2 cellular contexts compared by ENCODE assay signal in the genomic region with DNA sequence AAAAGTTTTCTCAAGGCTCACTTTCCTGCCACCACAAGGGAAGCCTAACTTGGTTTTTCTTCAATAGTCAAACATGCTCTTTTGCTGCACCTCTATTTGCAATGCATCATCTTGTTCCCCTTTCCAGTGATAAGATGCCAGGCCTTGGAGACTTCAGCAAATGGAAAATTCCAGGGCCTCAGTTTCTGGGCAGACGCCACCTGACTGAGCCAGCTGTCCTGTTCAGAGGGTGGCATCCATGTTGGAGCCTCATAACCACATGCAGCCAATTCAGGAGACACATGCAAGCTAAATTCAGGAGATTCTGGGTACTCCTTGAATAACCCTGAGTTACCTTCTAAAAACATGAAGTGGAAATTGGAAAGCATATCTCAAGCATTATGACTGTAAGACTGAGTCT.
TF ChIP-seq lines count a peak whose summit lies in the region.

No MANE protein-coding gene starts in this region.

TF ChIP-seq in HepG2, 621 proteins besides CTCF, POLR2A, EP300 and RAD21:
- TF ChIP-seq, protein P1, sequence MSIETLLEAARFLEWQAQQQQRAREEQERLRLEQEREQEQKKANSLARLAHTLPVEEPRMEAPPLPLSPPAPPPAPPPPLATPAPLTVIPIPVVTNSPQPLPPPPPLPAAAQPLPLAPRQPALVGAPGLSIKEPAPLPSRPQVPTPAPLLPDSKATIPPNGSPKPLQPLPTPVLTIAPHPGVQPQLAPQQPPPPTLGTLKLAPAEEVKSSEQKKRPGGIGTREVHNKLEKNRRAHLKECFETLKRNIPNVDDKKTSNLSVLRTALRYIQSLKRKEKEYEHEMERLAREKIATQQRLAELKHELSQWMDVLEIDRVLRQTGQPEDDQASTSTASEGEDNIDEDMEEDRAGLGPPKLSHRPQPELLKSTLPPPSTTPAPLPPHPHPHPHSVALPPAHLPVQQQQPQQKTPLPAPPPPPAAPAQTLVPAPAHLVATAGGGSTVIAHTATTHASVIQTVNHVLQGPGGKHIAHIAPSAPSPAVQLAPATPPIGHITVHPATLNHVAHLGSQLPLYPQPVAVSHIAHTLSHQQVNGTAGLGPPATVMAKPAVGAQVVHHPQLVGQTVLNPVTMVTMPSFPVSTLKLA (IDR thresholded peaks at IDR 0.05): peak; percentile 18; the same call in 1 of the 2 replicates
- no peak for TF ChIP-seq ZNF143 (CRISPR knock-in tag; IDR thresholded peaks at IDR 0.05)

TF ChIP-seq in GM23338, 12 proteins besides CTCF, POLR2A, EP300 and RAD21:
- TF ChIP-seq JUNB (IDR thresholded peaks at IDR 0.05; ENCODE audit: unreplicated experiment): no peak
- TF ChIP-seq STAT1 (IDR thresholded peaks at IDR 0.05; ENCODE audit: unreplicated experiment): no peak
- TF ChIP-seq, protein P2, sequence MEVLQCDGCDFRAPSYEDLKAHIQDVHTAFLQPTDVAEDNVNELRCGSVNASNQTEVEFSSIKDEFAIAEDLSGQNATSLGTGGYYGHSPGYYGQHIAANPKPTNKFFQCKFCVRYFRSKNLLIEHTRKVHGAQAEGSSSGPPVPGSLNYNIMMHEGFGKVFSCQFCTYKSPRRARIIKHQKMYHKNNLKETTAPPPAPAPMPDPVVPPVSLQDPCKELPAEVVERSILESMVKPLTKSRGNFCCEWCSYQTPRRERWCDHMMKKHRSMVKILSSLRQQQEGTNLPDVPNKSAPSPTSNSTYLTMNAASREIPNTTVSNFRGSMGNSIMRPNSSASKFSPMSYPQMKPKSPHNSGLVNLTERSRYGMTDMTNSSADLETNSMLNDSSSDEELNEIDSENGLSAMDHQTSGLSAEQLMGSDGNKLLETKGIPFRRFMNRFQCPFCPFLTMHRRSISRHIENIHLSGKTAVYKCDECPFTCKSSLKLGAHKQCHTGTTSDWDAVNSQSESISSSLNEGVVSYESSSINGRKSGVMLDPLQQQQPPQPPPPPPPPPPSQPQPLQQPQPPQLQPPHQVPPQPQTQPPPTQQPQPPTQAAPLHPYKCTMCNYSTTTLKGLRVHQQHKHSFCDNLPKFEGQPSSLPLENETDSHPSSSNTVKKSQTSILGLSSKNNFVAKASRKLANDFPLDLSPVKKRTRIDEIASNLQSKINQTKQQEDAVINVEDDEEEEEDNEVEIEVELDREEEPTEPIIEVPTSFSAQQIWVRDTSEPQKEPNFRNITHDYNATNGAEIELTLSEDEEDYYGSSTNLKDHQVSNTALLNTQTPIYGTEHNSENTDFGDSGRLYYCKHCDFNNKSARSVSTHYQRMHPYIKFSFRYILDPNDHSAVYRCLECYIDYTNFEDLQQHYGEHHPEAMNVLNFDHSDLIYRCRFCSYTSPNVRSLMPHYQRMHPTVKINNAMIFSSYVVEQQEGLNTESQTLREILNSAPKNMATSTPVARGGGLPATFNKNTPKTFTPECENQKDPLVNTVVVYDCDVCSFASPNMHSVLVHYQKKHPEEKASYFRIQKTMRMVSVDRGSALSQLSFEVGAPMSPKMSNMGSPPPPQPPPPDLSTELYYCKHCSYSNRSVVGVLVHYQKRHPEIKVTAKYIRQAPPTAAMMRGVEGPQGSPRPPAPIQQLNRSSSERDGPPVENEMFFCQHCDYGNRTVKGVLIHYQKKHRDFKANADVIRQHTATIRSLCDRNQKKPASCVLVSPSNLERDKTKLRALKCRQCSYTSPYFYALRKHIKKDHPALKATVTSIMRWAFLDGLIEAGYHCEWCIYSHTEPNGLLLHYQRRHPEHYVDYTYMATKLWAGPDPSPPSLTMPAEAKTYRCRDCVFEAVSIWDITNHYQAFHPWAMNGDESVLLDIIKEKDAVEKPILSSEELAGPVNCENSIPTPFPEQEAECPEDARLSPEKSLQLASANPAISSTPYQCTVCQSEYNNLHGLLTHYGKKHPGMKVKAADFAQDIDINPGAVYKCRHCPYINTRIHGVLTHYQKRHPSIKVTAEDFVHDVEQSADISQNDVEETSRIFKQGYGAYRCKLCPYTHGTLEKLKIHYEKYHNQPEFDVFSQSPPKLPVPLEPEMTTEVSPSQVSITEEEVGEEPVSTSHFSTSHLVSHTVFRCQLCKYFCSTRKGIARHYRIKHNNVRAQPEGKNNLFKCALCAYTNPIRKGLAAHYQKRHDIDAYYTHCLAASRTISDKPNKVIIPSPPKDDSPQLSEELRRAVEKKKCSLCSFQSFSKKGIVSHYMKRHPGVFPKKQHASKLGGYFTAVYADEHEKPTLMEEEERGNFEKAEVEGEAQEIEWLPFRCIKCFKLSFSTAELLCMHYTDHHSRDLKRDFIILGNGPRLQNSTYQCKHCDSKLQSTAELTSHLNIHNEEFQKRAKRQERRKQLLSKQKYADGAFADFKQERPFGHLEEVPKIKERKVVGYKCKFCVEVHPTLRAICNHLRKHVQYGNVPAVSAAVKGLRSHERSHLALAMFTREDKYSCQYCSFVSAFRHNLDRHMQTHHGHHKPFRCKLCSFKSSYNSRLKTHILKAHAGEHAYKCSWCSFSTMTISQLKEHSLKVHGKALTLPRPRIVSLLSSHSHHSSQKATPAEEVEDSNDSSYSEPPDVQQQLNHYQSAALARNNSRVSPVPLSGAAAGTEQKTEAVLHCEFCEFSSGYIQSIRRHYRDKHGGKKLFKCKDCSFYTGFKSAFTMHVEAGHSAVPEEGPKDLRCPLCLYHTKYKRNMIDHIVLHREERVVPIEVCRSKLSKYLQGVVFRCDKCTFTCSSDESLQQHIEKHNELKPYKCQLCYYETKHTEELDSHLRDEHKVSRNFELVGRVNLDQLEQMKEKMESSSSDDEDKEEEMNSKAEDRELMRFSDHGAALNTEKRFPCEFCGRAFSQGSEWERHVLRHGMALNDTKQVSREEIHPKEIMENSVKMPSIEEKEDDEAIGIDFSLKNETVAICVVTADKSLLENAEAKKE (CRISPR knock-in tag; IDR thresholded peaks at IDR 0.05): no peak
- no peak for TF ChIP-seq EZH2phosphoT487 (IDR thresholded peaks at IDR 0.05; ENCODE audit: unreplicated experiment)
- TF ChIP-seq, protein P3, sequence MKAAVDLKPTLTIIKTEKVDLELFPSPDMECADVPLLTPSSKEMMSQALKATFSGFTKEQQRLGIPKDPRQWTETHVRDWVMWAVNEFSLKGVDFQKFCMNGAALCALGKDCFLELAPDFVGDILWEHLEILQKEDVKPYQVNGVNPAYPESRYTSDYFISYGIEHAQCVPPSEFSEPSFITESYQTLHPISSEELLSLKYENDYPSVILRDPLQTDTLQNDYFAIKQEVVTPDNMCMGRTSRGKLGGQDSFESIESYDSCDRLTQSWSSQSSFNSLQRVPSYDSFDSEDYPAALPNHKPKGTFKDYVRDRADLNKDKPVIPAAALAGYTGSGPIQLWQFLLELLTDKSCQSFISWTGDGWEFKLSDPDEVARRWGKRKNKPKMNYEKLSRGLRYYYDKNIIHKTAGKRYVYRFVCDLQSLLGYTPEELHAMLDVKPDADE (IDR thresholded peaks at IDR 0.05): no peak
- TF ChIP-seq NANOG (IDR thresholded peaks at IDR 0.05; ENCODE audit: borderline replicate concordance): no peak
- no peak for TF ChIP-seq POLR2AphosphoS5 (IDR thresholded peaks at IDR 0.05; ENCODE audit: low read depth)
- no peak for TF ChIP-seq ZNF331 (CRISPR knock-in tag; IDR thresholded peaks at IDR 0.05; ENCODE audit: low read depth)
- TF ChIP-seq ZNF114 (CRISPR knock-in tag; IDR thresholded peaks at IDR 0.05): no peak
- TF ChIP-seq, protein P4, sequence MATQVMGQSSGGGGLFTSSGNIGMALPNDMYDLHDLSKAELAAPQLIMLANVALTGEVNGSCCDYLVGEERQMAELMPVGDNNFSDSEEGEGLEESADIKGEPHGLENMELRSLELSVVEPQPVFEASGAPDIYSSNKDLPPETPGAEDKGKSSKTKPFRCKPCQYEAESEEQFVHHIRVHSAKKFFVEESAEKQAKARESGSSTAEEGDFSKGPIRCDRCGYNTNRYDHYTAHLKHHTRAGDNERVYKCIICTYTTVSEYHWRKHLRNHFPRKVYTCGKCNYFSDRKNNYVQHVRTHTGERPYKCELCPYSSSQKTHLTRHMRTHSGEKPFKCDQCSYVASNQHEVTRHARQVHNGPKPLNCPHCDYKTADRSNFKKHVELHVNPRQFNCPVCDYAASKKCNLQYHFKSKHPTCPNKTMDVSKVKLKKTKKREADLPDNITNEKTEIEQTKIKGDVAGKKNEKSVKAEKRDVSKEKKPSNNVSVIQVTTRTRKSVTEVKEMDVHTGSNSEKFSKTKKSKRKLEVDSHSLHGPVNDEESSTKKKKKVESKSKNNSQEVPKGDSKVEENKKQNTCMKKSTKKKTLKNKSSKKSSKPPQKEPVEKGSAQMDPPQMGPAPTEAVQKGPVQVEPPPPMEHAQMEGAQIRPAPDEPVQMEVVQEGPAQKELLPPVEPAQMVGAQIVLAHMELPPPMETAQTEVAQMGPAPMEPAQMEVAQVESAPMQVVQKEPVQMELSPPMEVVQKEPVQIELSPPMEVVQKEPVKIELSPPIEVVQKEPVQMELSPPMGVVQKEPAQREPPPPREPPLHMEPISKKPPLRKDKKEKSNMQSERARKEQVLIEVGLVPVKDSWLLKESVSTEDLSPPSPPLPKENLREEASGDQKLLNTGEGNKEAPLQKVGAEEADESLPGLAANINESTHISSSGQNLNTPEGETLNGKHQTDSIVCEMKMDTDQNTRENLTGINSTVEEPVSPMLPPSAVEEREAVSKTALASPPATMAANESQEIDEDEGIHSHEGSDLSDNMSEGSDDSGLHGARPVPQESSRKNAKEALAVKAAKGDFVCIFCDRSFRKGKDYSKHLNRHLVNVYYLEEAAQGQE (IDR thresholded peaks at IDR 0.05; ENCODE audit: unreplicated experiment): no peak
- no peak for TF ChIP-seq EZH2 (IDR thresholded peaks at IDR 0.05; ENCODE audit: low read depth, unreplicated experiment)
- no peak for TF ChIP-seq CREB1 (CRISPR knock-in tag; IDR thresholded peaks at IDR 0.05; ENCODE audit: low read depth)
